Comparison of ENCODE assay signal across 16 cellular contexts in genomic region chrX:134692233-134692632, GRCh38. TPM values are rescaled to one million over a fixed set of nuclear protein-coding genes. Genes with fewer than 3 reads are reported as not detected.
"Had no signal": no experiment of that assay in that cellular context is flagged by ENCODE, and none has a peak within 500 bp of the region (broad histone marks: within the 10 kb centered on the region; RNA-seq: fewer than 3 reads in every experiment).

No MANE protein-coding gene starts in this region.

- FAIRE-seq: colon, frontal cortex, kidney had no signal

- H3K36me3 ChIP-seq: neutrophil, right lobe of liver, stomach, uterus had no signal

- H3K27me3 ChIP-seq: neutrophil, right lobe of liver, stomach, uterus had no signal

- DNase-seq: activated CD4-positive, alpha-beta memory T cell treated with anti-CD3 and anti-CD28 coated beads, Interleukin-2, amount 10 ng/mL, durations not matched to agents 7 days and 5 days; activated CD4-positive, alpha-beta T cell treated with anti-CD3 and anti-CD28 coated beads for 1 hour; activated CD8-positive, alpha-beta memory T cell treated with anti-CD3 and anti-CD28 coated beads, Interleukin-2, amount 50 U/mL, for 48 hours; activated naive CD4-positive, alpha-beta T cell treated with Interleukin-2 at 50 U/mL for 16 hours; activated naive CD8-positive, alpha-beta T cell treated with anti-CD3 and anti-CD28 coated beads, Interleukin-2, amount 50 U/mL, for 24 hours; kidney; psoas muscle; right lobe of liver; stomach; T-helper 9 cell; uterus had no signal

- H3K4me1 ChIP-seq: right lobe of liver, stomach, uterus had no signal

- H3K27ac ChIP-seq: neutrophil, psoas muscle, right lobe of liver, stomach, uterus had no signal

- H3K4me3 ChIP-seq: psoas muscle, right lobe of liver, stomach, uterus had no signal

- ATAC-seq: activated naive CD8-positive, alpha-beta T cell treated with anti-CD3 and anti-CD28 coated beads, Interleukin-2, amount 50 U/mL, for 24 hours; psoas muscle had no signal

- H3K9me3 ChIP-seq: neutrophil, psoas muscle, right lobe of liver, stomach, uterus had no signal

RNA-seq across cellular contexts. Expression of gene PLAC1, which starts 34.0 kb away (rescaled TPM):
- total RNA-seq: activated CD4-positive, alpha-beta memory T cell treated with anti-CD3 and anti-CD28 coated beads, Interleukin-2, amount 10 ng/mL, durations not matched to agents 7 days and 5 days; cardiac septum; frontal cortex; kidney; liver; right lobe of liver; stomach had no signal
- polyA plus RNA-seq: liver, stomach had no signal
